ENCODE assay signal across 8 cellular contexts in the genomic region with DNA sequence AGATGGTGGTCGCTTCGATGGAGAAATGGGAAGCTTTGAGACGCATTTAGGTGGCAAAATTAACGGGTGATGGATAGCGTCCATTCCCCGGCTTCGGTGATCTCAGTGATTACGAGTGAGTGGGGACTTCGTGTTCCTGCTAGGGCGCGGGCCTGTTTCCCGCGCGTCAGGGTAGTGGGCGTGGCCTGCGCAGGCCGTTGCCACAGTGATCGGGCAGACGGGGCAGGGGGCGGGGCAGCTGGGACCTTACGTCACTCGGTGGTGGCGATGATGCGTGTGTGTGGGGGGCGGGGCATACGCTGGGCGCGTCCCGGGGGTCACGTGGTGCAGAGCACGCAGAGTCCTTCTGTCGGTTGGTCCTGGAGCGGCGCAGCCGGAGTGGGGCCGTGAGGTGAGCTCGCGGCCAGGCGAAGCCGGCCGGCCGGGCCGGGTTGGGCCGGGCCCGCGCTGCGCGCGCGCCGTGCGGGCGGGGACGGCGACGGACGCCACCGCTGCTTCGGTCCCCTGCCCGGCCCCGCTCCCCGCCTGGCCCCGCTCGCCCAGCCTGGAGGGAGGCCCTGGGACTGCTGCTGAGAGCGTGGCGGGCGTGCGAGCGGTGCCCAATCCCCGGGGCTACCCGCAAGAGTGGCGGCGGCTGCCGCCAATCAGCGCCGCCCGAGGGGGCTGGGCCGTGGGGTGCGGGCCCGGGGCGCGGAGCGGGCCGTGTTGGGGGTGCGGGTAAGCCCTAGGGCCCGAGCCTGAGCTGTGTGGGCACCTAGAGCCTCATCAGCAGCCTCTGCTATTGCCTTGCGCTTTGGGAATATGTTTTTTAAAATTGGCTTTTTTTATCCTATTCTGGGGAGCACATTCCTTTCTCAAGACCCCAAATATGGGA. TPM values are rescaled to one million over a fixed set of nuclear protein-coding genes. Genes with fewer than 3 reads are reported as not detected.
A peak's percentile ranks its signal among the peaks of the same experiment; 100 is the strongest.
DNase-seq lines count a peak whose midpoint lies in the region; ATAC-seq, FAIRE-seq and TF ChIP-seq lines count a peak whose summit lies in the region.

A gene (plus strand): TSS at position 327 of the 874 bp plus-strand sequence. CDS start 29,508 bp downstream, outside the sequence.

- H3K9ac ChIP-seq in DND-41 (ENCODE audit: low read depth, low read length) (peak within 1 kb of the TSS; percentile 73), Karpas-422 (ENCODE audit: low read length) (peak within 1 kb of the TSS; percentile 79)

- H3K9me3 ChIP-seq in DND-41 (ENCODE audit: insufficient read depth, low read length, severe bottlenecking) (no peaks in the 10 kb centered on the region), Karpas-422 (ENCODE audit: low read length) (no peaks in the 10 kb centered on the region), esophagus muscularis mucosa (no peaks in the 10 kb centered on the region)

- peak within 1 kb of the TSS; percentile 99 for H3K27ac Mint-ChIP-seq in activated T-cell treated with anti-CD3 and anti-CD28 coated beads, Interleukin-2, amount 50 U/mL, for 72 hours

- H3K27ac ChIP-seq in DND-41 (ENCODE audit: low read length): peak within 1 kb of the TSS; percentile 83
- H3K27ac ChIP-seq in Karpas-422 (ENCODE audit: low read length): peak within 1 kb of the TSS; percentile 51
- peak within 1 kb of the TSS; percentile 84 to 95 (median 92) for H3K27ac ChIP-seq in esophagus muscularis mucosa (replicated peaks in 1 of 4)

- WGBS in esophagus muscularis mucosa: 4% methylated on average over 45 of the region's 87 CpGs

- peak; percentile 3 for TF ChIP-seq POLR2A in esophagus muscularis mucosa (IDR thresholded peaks at IDR 0.05; ENCODE audit: low read depth)

- H3K27me3 ChIP-seq in DND-41 (ENCODE audit: insufficient read depth, low read length, poor library complexity): no peaks in the 10 kb centered on the region
- no peaks in the 10 kb centered on the region for H3K27me3 ChIP-seq in Karpas-422 (ENCODE audit: low read length)
- H3K27me3 ChIP-seq in esophagus muscularis mucosa: no peaks in the 10 kb centered on the region

- TF ChIP-seq EP300 in esophagus muscularis mucosa (IDR thresholded peaks at IDR 0.05): peak; percentile 95

- peaks cover 12 to 17% of the 10 kb centered on the region in 2 donors for H3K36me3 Mint-ChIP-seq in activated T-cell treated with anti-CD3 and anti-CD28 coated beads, Interleukin-2, amount 50 U/mL, for 72 hours (ENCODE audit: insufficient read depth in 2 of 2)

- H3K4me3 ChIP-seq in DND-41 (ENCODE audit: low read depth in 1 of 2, low read length in 2 of 2): peak within 1 kb of the TSS; percentile 77 to 84
- peak within 1 kb of the TSS; percentile 77 for H3K4me3 ChIP-seq in Karpas-422 (ENCODE audit: low read length)
- H3K4me3 ChIP-seq in esophagus muscularis mucosa: peak within 1 kb of the TSS; percentile 64 to 82 (median 69)

- DNase-seq in DND-41: peak; percentile 100
- peak; percentile 98 for DNase-seq in Karpas-422
- DNase-seq in RCC 7860 (ENCODE audit: low spot score): peak; percentile 88
- peak; percentile 99 to 100 for DNase-seq in activated T-cell treated with anti-CD3 and anti-CD28 coated beads, Interleukin-2, amount 50 U/mL, for 72 hours
- DNase-seq in esophagus muscularis mucosa (ENCODE audit: extremely low spot score): peak; percentile 100
- DNase-seq in myocyte (ENCODE audit: low read depth): peak; percentile 96
- DNase-seq in stimulated activated CD8-positive, alpha-beta memory T cell treated with anti-CD3 and anti-CD28 coated beads, Interleukin-7, amount 100 ng/mL, for 4 hours (ENCODE audit: low read depth in 2 of 2): peak; percentile 99

- peak; percentile 89 for ATAC-seq in DND-41 (ENCODE audit: insufficient read depth, low read depth)
- ATAC-seq in GM21825 (IDR thresholded peaks at IDR 0.05; ENCODE audit: unreplicated experiment): peak; percentile 66
- ATAC-seq in activated T-cell treated with anti-CD3 and anti-CD28 coated beads, Interleukin-2, amount 50 U/mL, for 72 hours (replicated peaks in 1 of 2): peak; percentile 92 to 94

- H2AFZ ChIP-seq in DND-41 (ENCODE audit: low read depth, low read length): peak within 1 kb of the TSS; percentile 85
- peak within 1 kb of the TSS; percentile 22; the same call in 1 of the 2 replicates for H2AFZ ChIP-seq in Karpas-422 (ENCODE audit: low read length)

- H3K36me3 ChIP-seq in DND-41 (ENCODE audit: insufficient read depth, low read length) (peaks cover 17% of the 10 kb centered on the region), Karpas-422 (ENCODE audit: insufficient read depth, low read length) (peaks cover 5% of the 10 kb centered on the region; the same call in 1 of the 2 replicates), esophagus muscularis mucosa (peaks cover 0 to 12% (median 6%) of the 10 kb centered on the region in 4 donors)

- intact Hi-C loops in esophagus muscularis mucosa (cut with DNase I): loop anchor here (2.0 kb wide), 2 partner anchors 29 to 73 kb away; a partner anchor contains a TSS

- H3K27me3 Mint-ChIP-seq in activated T-cell treated with anti-CD3 and anti-CD28 coated beads, Interleukin-2, amount 50 U/mL, for 72 hours (ENCODE audit: low read depth): no peaks in the 10 kb centered on the region

- peak within 1 kb of the TSS; percentile 91 to 98 for H3K4me3 Mint-ChIP-seq in activated T-cell treated with anti-CD3 and anti-CD28 coated beads, Interleukin-2, amount 50 U/mL, for 72 hours

- peaks cover 52% of the 10 kb centered on the region for H3K79me2 ChIP-seq in DND-41 (ENCODE audit: insufficient read depth, low read length)
- H3K79me2 ChIP-seq in Karpas-422 (ENCODE audit: low read length): peaks cover 46% of the 10 kb centered on the region

- H3K9me3 Mint-ChIP-seq in activated T-cell treated with anti-CD3 and anti-CD28 coated beads, Interleukin-2, amount 50 U/mL, for 72 hours: peaks cover 0 to 7% of the 10 kb centered on the region in 2 donors

- H4K20me1 ChIP-seq in DND-41 (ENCODE audit: insufficient read depth, low read length) (peaks cover 30% of the 10 kb centered on the region), Karpas-422 (ENCODE audit: insufficient read depth, low read depth, low read length) (no peaks in the 10 kb centered on the region)

- H3K4me1 ChIP-seq in DND-41 (ENCODE audit: insufficient read depth, low read length) (peaks cover 78% of the 10 kb centered on the region), Karpas-422 (ENCODE audit: low read length) (peaks cover 32% of the 10 kb centered on the region), esophagus muscularis mucosa (peaks cover 63 to 86% (median 76%) of the 10 kb centered on the region in 4 donors)

- no peaks in the 10 kb centered on the region for H3K9me2 ChIP-seq in Karpas-422 (replicated peaks; ENCODE audit: insufficient read depth, low read length)

- no peak for TF ChIP-seq CTCF in DND-41 (IDR thresholded peaks at IDR 0.05; ENCODE audit: borderline replicate concordance, extremely low read depth, low read length, poor library complexity, severe bottlenecking)
- TF ChIP-seq CTCF in esophagus muscularis mucosa (IDR thresholded peaks at IDR 0.05): peak in 2 of 3 experiments; percentile 17 to 23

- H3K4me2 ChIP-seq in DND-41 (ENCODE audit: insufficient read depth, low read length) (peak within 1 kb of the TSS; percentile 80), Karpas-422 (ENCODE audit: low read depth, low read length, poor library complexity, severe bottlenecking) (peak within 1 kb of the TSS; percentile 88)

- no peak for FAIRE-seq in RCC 7860 (lab: Jason Lieb, UNC)

- peaks cover 67% of the 10 kb centered on the region for H3K4me1 Mint-ChIP-seq in activated T-cell treated with anti-CD3 and anti-CD28 coated beads, Interleukin-2, amount 50 U/mL, for 72 hours (ENCODE audit: low read depth)

RNA-seq across cellular contexts. Expression of the gene that starts here (rescaled TPM):
- total RNA-seq in Karpas-422 (2014; rRNA removed; shearing (Covaris generic); ENCODE audit: low replicate concordance): 27.8 and 41.7 TPM in 2 replicates
- 10 to 100 TPM; 68.1 to 68.6 TPM for total RNA-seq in activated T-cell treated with anti-CD3 and anti-CD28 coated beads, Interleukin-2, amount 50 U/mL, for 72 hours
- total RNA-seq in esophagus muscularis mucosa (10 to 100 TPM; 45.9 to 62.2 (median 48.0) TPM), myocyte (27.1 and 28.5 TPM in 2 replicates)
- 25.1 TPM for polyA plus RNA-seq in myocyte (2012)

Comparison
In these comparisons a context has a peak if more than half of its experiments do, and no peak if none do; other contexts are left out.
1. Peak in every context shown above with its lines: DNase-seq, ATAC-seq, H3K4me3 ChIP-seq and H3K27ac ChIP-seq.